In genomic region chr6:134640975-134641429, GRCh38 we compare ENCODE assay signal across 8 cellular contexts.
DNase-seq lines count a peak whose midpoint lies in the region; ATAC-seq and TF ChIP-seq lines count a peak whose summit lies in the region.

No MANE protein-coding gene starts in this region.

- H3K4me1 ChIP-seq in GM23338 (ENCODE audit: insufficient read depth) = peaks cover 12% of the 10 kb centered on the region; the same call in 1 of the 2 replicates
- peaks cover 16% of the 10 kb centered on the region for H3K4me1 ChIP-seq in Loucy (ENCODE audit: insufficient read depth, low read length, poor library complexity, severe bottlenecking)
- peaks cover 0 to 3% of the 10 kb centered on the region in 2 experiments; a peak in 2 of 4 replicates for H3K4me1 ChIP-seq in SK-N-SH (ENCODE audit: control insufficient read depth in 1 of 2, insufficient read depth in 2 of 2, low read depth in 1 of 2, low read length in 1 of 2)
- peaks cover 3% of the 10 kb centered on the region for H3K4me1 ChIP-seq in upper lobe of right lung

- H3K79me2 ChIP-seq in GM23338 (replicated peaks; ENCODE audit: insufficient read depth) (no peaks in the 10 kb centered on the region), Loucy (ENCODE audit: insufficient read depth, low read length) (no peaks in the 10 kb centered on the region), SK-N-SH (ENCODE audit: insufficient read depth) (no peaks in the 10 kb centered on the region)

- H3K27ac Mint-ChIP-seq in GM23338 = no peak overlapping the region
- peak overlapping the region in 1 of 2 donors; percentile 21 for H3K27ac Mint-ChIP-seq in activated naive CD4-positive, alpha-beta T cell treated with anti-CD3 and anti-CD28 coated beads, Interleukin-2, amount 50 U/mL, for 72 hours

- H2AFZ ChIP-seq in GM23338 (no peak overlapping the region; the same call in 1 of the 2 replicates), Loucy (ENCODE audit: low read length) (peak overlapping the region; percentile 17), SK-N-SH (ENCODE audit: low read depth) (no peak overlapping the region)

- POLR2A ChIA-PET in SK-N-SH (lab: Yijun Ruan, JAX) = no interaction called here

- H3K4me2 ChIP-seq in GM23338 = no peak overlapping the region
- no peak overlapping the region for H3K4me2 ChIP-seq in Loucy (ENCODE audit: low read depth, low read length, poor library complexity, severe bottlenecking)
- H3K4me2 ChIP-seq in SK-N-SH = no peak overlapping the region

- no peak for TF ChIP-seq EP300 in SK-N-SH (IDR thresholded peaks at IDR 0.05; ENCODE audit: borderline replicate concordance in 1 of 2, low read depth in 1 of 2, low read length in 1 of 2)

- H3K36me3 Mint-ChIP-seq in GM23338 (ENCODE audit: low read depth) = no peaks in the 10 kb centered on the region
- no peaks in the 10 kb centered on the region for H3K36me3 Mint-ChIP-seq in activated naive CD4-positive, alpha-beta T cell treated with anti-CD3 and anti-CD28 coated beads, Interleukin-2, amount 50 U/mL, for 72 hours

- H3K9me3 ChIP-seq in Loucy (ENCODE audit: insufficient read depth, low read depth, low read length) = no peaks in the 10 kb centered on the region
- H3K9me3 ChIP-seq in SK-N-SH = no peaks in the 10 kb centered on the region
- no peaks in the 10 kb centered on the region for H3K9me3 ChIP-seq in upper lobe of right lung

- peak; percentile 83 for TF ChIP-seq RAD21 in SK-N-SH (IDR thresholded peaks at IDR 0.05; ENCODE audit: low read length)

- H3K9ac ChIP-seq in Loucy (ENCODE audit: low read depth, low read length, poor library complexity, severe bottlenecking) = no peak overlapping the region
- H3K9ac ChIP-seq in SK-N-SH = no peak overlapping the region

- CTCF ChIA-PET in SK-N-SH (lab: Yijun Ruan, JAX) = interaction anchor here (0.6 to 3.1 kb wide), 46 partner anchors 9 to 485 kb away, joined by 3 to 38 read pairs (median 4); partner anchors contain the start of gene SGK1

- no peaks in the 10 kb centered on the region for H3K9me3 Mint-ChIP-seq in GM23338
- no peaks in the 10 kb centered on the region for H3K9me3 Mint-ChIP-seq in activated naive CD4-positive, alpha-beta T cell treated with anti-CD3 and anti-CD28 coated beads, Interleukin-2, amount 50 U/mL, for 72 hours

- H3K4me3 ChIP-seq in GM23338 (no peak overlapping the region), Loucy (ENCODE audit: low read length, poor library complexity, severe bottlenecking) (no peak overlapping the region), SK-N-SH (ENCODE audit: low read depth in 2 of 2, low read length in 1 of 2) (no peak overlapping the region; a peak in 1 of 4 replicates), upper lobe of right lung (no peak overlapping the region)

- H3K9me2 ChIP-seq in GM23338 (ENCODE audit: insufficient read depth) (no peaks in the 10 kb centered on the region), Loucy (replicated peaks; ENCODE audit: low read depth, low read length) (no peaks in the 10 kb centered on the region), SK-N-SH (no peaks in the 10 kb centered on the region)

- H3F3A ChIP-seq in GM23338 (replicated peaks; ENCODE audit: low read depth) (no peaks in the 10 kb centered on the region), Loucy (ENCODE audit: low read depth) (no peaks in the 10 kb centered on the region), SK-N-SH (replicated peaks; ENCODE audit: insufficient read depth) (no peaks in the 10 kb centered on the region)

- H3K27ac ChIP-seq in GM23338 (ENCODE audit: low read depth) = no peak overlapping the region
- H3K27ac ChIP-seq in SK-N-SH (ENCODE audit: low read depth in 2 of 2, low read length in 1 of 2) = no peak overlapping the region; a peak in 1 of 4 replicates
- peak overlapping the region; percentile 17 for H3K27ac ChIP-seq in upper lobe of right lung

- H3K27me3 Mint-ChIP-seq in GM23338 (ENCODE audit: insufficient read depth, low read depth, poor library complexity) = no peaks in the 10 kb centered on the region

- DNase-seq in EH (ENCODE audit: low read depth) = peak; percentile 94
- peak; percentile 79 for DNase-seq in GM23338 (ENCODE audit: low spot score)
- DNase-seq in SK-N-SH = peak; percentile 57
- DNase-seq in activated naive CD4-positive, alpha-beta T cell treated with anti-CD3 and anti-CD28 coated beads, Interleukin-2, amount 50 U/mL, for 72 hours (ENCODE audit: low spot score in 2 of 2) = peak; percentile 65 to 72
- peak; percentile 26 to 93 (median 84) for DNase-seq in head of caudate nucleus
- peak; percentile 92 for DNase-seq in posterior vena cava (ENCODE audit: low spot score)
- peak; percentile 69 for DNase-seq in upper lobe of right lung

- H3K36me3 ChIP-seq in GM23338 (ENCODE audit: insufficient read depth) (no peaks in the 10 kb centered on the region), Loucy (ENCODE audit: insufficient read depth, low read length) (no peaks in the 10 kb centered on the region), SK-N-SH (replicated peaks in 1 of 2; ENCODE audit: control insufficient read depth in 1 of 2, insufficient read depth in 2 of 2, low read length in 1 of 2) (no peaks in the 10 kb centered on the region), upper lobe of right lung (no peaks in the 10 kb centered on the region)

- no peaks in the 10 kb centered on the region for H3K27me3 ChIP-seq in GM23338 (ENCODE audit: insufficient read depth)
- no peaks in the 10 kb centered on the region for H3K27me3 ChIP-seq in Loucy (ENCODE audit: insufficient read depth, low read length, poor library complexity, severe bottlenecking)
- H3K27me3 ChIP-seq in SK-N-SH (ENCODE audit: insufficient read depth) = no peaks in the 10 kb centered on the region
- no peaks in the 10 kb centered on the region for H3K27me3 ChIP-seq in upper lobe of right lung

- H4K20me1 ChIP-seq in GM23338 (replicated peaks; ENCODE audit: insufficient read depth) = no peaks in the 10 kb centered on the region
- H4K20me1 ChIP-seq in Loucy (ENCODE audit: insufficient read depth, low read length, poor library complexity, severe bottlenecking) = no peaks in the 10 kb centered on the region
- H4K20me1 ChIP-seq in SK-N-SH (ENCODE audit: insufficient read depth) = no peaks in the 10 kb centered on the region

- intact Hi-C loops in head of caudate nucleus (cut with DNase I) = loop anchor here (5.0 kb wide), 2 partner anchors 204 to 469 kb away; no protein-coding TSS in a partner anchor
- intact Hi-C loops in posterior vena cava (cut with DNase I) = loop anchor here (5.0 to 10.0 kb wide), 2 partner anchors 466 to 644 kb away; no protein-coding TSS in a partner anchor
- intact Hi-C loops in upper lobe of right lung (cut with DNase I) = loop anchor here (10.0 kb wide), 1 partner anchor 466 kb away; no protein-coding TSS in a partner anchor

- TF ChIP-seq CTCF in GM23338 (conservative IDR thresholded peaks at IDR 0.05; ENCODE audit: low read depth in 2 of 2) = peak; percentile 94 to 95
- TF ChIP-seq CTCF in Loucy (conservative IDR thresholded peaks at IDR 0.05; ENCODE audit: low read length) = peak; percentile 99
- TF ChIP-seq CTCF in SK-N-SH (IDR thresholded peaks at IDR 0.05) = peak; percentile 84
- peak; percentile 96 for TF ChIP-seq CTCF in upper lobe of right lung (IDR thresholded peaks at IDR 0.05)

- WGBS in SK-N-SH (ENCODE audit: low lambda C conversion rate) = 30% methylated on average over 1 of the region's 1 CpG

- ATAC-seq in GM23338 = peak; percentile 78
- peak; percentile 80 to 91 for ATAC-seq in activated naive CD4-positive, alpha-beta T cell treated with anti-CD3 and anti-CD28 coated beads, Interleukin-2, amount 50 U/mL, for 72 hours
- peak; percentile 97 for ATAC-seq in upper lobe of right lung

- H3K4me1 Mint-ChIP-seq in GM23338 = peaks cover 24% of the 10 kb centered on the region

- H3K4me3 Mint-ChIP-seq in GM23338 = no peak overlapping the region

TF ChIP-seq in GM23338, 12 proteins besides CTCF, POLR2A, EP300 and RAD21:
- no peak for TF ChIP-seq EZH2 (IDR thresholded peaks at IDR 0.05; ENCODE audit: low read depth, unreplicated experiment)

TF ChIP-seq in SK-N-SH, 30 proteins besides CTCF, POLR2A, EP300 and RAD21:
- TF ChIP-seq GABPA (IDR thresholded peaks at IDR 0.05; ENCODE audit: low read depth) (no peak), EZH2phosphoT487 (IDR thresholded peaks at IDR 0.05; ENCODE audit: borderline replicate concordance, low read depth) (no peak), FOSL2 (IDR thresholded peaks at IDR 0.05; ENCODE audit: borderline replicate concordance, low read depth) (peak; percentile 56), PBX3 (IDR thresholded peaks at IDR 0.05) (0 out of 2 replicates have a peak, but pooled peaks have one; percentile 15), TCF12 (IDR thresholded peaks at IDR 0.05) (peak; percentile 23), NRF1 (IDR thresholded peaks at IDR 0.05; ENCODE audit: low read depth, low read length) (no peak), JUND (IDR thresholded peaks at IDR 0.05) (0 out of 2 replicates have a peak, but pooled peaks have one; percentile 22), RFX5 (IDR thresholded peaks at IDR 0.05; ENCODE audit: low read length) (no peak), SMC3 (IDR thresholded peaks at IDR 0.05; ENCODE audit: low read depth, low read length) (peak; percentile 93)
